8 cellular contexts compared by ENCODE assay signal in the genomic region with DNA sequence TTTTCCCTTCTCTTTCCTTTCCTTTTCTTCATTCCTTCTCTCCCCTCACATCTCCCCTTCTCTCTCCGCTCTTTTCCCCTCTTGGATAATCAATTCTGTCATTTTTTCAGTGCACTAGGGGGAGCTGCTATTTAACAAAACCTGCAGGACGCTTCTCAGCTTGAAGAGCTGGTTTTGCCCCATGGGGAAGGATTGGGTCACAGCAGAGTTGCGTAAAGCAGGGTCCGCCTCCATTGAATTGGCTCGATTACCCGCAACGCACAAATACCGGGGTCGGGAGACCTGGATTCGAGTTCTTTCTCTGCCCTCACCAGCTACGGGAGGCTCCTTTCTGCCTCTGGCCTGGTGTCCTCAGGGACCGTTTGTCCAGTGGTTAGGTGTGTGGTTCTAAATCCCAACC. TPM values are rescaled to one million over a fixed set of nuclear protein-coding genes. Genes with fewer than 3 reads are reported as not detected.
DNase-seq lines count a peak whose midpoint lies in the region; ATAC-seq and TF ChIP-seq lines count a peak whose summit lies in the region.

No MANE protein-coding gene starts in this region.

- no peak overlapping the region for H4K8ac ChIP-seq in H9 (replicated peaks; ENCODE audit: insufficient read length, low read depth, low read length)

- peak overlapping the region; percentile 10 for H3K4me2 ChIP-seq in H9 (ENCODE audit: insufficient read depth, insufficient read length, low read length)

- H3K4ac ChIP-seq in H9 (ENCODE audit: low read depth, low read length), result no peak overlapping the region

- no peaks in the 10 kb centered on the region for H3K27me3 ChIP-seq in H9 (ENCODE audit: insufficient read depth, low read length)
- no peaks in the 10 kb centered on the region for H3K27me3 ChIP-seq in naive thymus-derived CD4-positive, alpha-beta T cell (ENCODE audit: control insufficient read depth in 2 of 2, insufficient read depth in 2 of 2, low read length in 2 of 2)

- no peak overlapping the region for H3K9ac ChIP-seq in H9 (ENCODE audit: extremely low read depth, insufficient read length, low read length)

- H3K36me3 Mint-ChIP-seq in H9 (ENCODE audit: insufficient read depth in 1 of 3, low read depth in 3 of 3), result no peaks in the 10 kb centered on the region
- H3K36me3 Mint-ChIP-seq in T-helper 2 cell treated with Interferon-gamma antibody and Interleukin-4, amounts not matched to agents 5 μg/mL and 100 μg/mL, for 36 hours (ENCODE audit: low read depth), result no peaks in the 10 kb centered on the region
- no peaks in the 10 kb centered on the region for H3K36me3 Mint-ChIP-seq in naive thymus-derived CD4-positive, alpha-beta T cell

- no peaks in the 10 kb centered on the region for H3K79me1 ChIP-seq in H9 (ENCODE audit: insufficient read depth, low read depth, low read length, poor library complexity, severe bottlenecking)

- H4K20me1 ChIP-seq in H9 (ENCODE audit: control insufficient read depth, insufficient read depth, insufficient read length), result no peaks in the 10 kb centered on the region

- H2BK5ac ChIP-seq in H9 (ENCODE audit: insufficient read length, low read length), result no peak overlapping the region

- 100% methylated on average over 1 of the region's 12 CpGs for WGBS in H9 (ENCODE audit: extremely low coverage, insufficient read length, low lambda C conversion rate)

- no peak overlapping the region for H2AK5ac ChIP-seq in H9 (ENCODE audit: insufficient read length, low read length)

- H3K36me3 ChIP-seq in naive thymus-derived CD4-positive, alpha-beta T cell (ENCODE audit: control insufficient read depth in 2 of 3, insufficient read depth in 3 of 3, low read length in 3 of 3), result no peaks in the 10 kb centered on the region

- H4K91ac ChIP-seq in H9 (ENCODE audit: insufficient read length, low read depth, low read length), result no peak overlapping the region

- peak overlapping the region in 1 of 3 experiments; percentile 8; a peak in 1 of 7 replicates for H3K27ac Mint-ChIP-seq in H9
- H3K27ac Mint-ChIP-seq in T-helper 2 cell treated with Interferon-gamma antibody and Interleukin-4, amounts not matched to agents 5 μg/mL and 100 μg/mL, for 36 hours, result no peak overlapping the region
- H3K27ac Mint-ChIP-seq in naive thymus-derived CD4-positive, alpha-beta T cell, result no peak overlapping the region

- no peak overlapping the region for H2BK20ac ChIP-seq in H9 (ENCODE audit: low read depth, low read length, poor library complexity, severe bottlenecking)

- no peak overlapping the region for H2BK12ac ChIP-seq in H9 (ENCODE audit: insufficient read length, low read depth, low read length)

- H3K23ac ChIP-seq in H9 (ENCODE audit: insufficient read length, low read depth, low read length), result no peak overlapping the region

- no peak overlapping the region for H4K5ac ChIP-seq in H9 (ENCODE audit: insufficient read length, low read depth, low read length)

- peaks cover 17 to 21% of the 10 kb centered on the region in 2 experiments for H3K4me1 Mint-ChIP-seq in H9
- H3K4me1 Mint-ChIP-seq in T-helper 2 cell treated with Interferon-gamma antibody and Interleukin-4, amounts not matched to agents 5 μg/mL and 100 μg/mL, for 36 hours (ENCODE audit: low read depth), result no peaks in the 10 kb centered on the region
- peaks cover 0 to 4% (median 0%) of the 10 kb centered on the region in 7 donors for H3K4me1 Mint-ChIP-seq in naive thymus-derived CD4-positive, alpha-beta T cell

- H2AFZ ChIP-seq in H9 (ENCODE audit: low read length), result no peak overlapping the region

- intact Hi-C loops in naive thymus-derived CD4-positive, alpha-beta T cell (cut with micrococcal nuclease), result no loop called here

- H3K14ac ChIP-seq in H9 (ENCODE audit: insufficient read depth, low read length), result no peak overlapping the region

- no peak overlapping the region for H3K4me3 Mint-ChIP-seq in H9
- H3K4me3 Mint-ChIP-seq in T-helper 2 cell treated with Interferon-gamma antibody and Interleukin-4, amounts not matched to agents 5 μg/mL and 100 μg/mL, for 36 hours, result no peak overlapping the region
- no peak overlapping the region for H3K4me3 Mint-ChIP-seq in naive thymus-derived CD4-positive, alpha-beta T cell

- H3K18ac ChIP-seq in H9 (ENCODE audit: insufficient read length, low read depth, low read length), result no peak overlapping the region

- no peak overlapping the region for H2BK15ac ChIP-seq in H9 (ENCODE audit: low read depth, low read length)

- TF ChIP-seq CTCF in H9 (conservative IDR thresholded peaks at IDR 0.05) (peak; percentile 67), epithelial cell of proximal tubule (conservative IDR thresholded peaks at IDR 0.05; ENCODE audit: low read depth, low read length) (peak; percentile 53)

- H3K9me3 ChIP-seq in H9 (ENCODE audit: control insufficient read depth, low read depth, low read length), result no peaks in the 10 kb centered on the region
- H3K9me3 ChIP-seq in naive thymus-derived CD4-positive, alpha-beta T cell (ENCODE audit: control insufficient read depth in 2 of 3, low read length in 3 of 3), result no peaks in the 10 kb centered on the region

- peaks cover 0 to 3% of the 10 kb centered on the region in 2 experiments; a peak in 2 of 5 replicates for H3K9me3 Mint-ChIP-seq in H9
- no peaks in the 10 kb centered on the region for H3K9me3 Mint-ChIP-seq in T-helper 2 cell treated with Interferon-gamma antibody and Interleukin-4, amounts not matched to agents 5 μg/mL and 100 μg/mL, for 36 hours
- peaks cover 0 to 4% (median 0%) of the 10 kb centered on the region in 11 donors for H3K9me3 Mint-ChIP-seq in naive thymus-derived CD4-positive, alpha-beta T cell

- DNase-seq in H9 (peak; percentile 69), NCI-H774 (lab: John Stamatoyannopoulos, UW) (peak; percentile 49), epithelial cell of proximal tubule (ENCODE audit: low read depth) (no peak), pons (ENCODE audit: low spot score) (peak; percentile 34), AML-193 (lab: John Stamatoyannopoulos, UW) (no peak), HEK293T (ENCODE audit: extremely low spot score) (no peak)
- no peak for DNase-seq in T-helper 2 cell treated with Interferon-gamma antibody and Interleukin-4, amounts not matched to agents 5 μg/mL and 100 μg/mL, for 36 hours (ENCODE audit: low spot score)
- no peak for DNase-seq in naive thymus-derived CD4-positive, alpha-beta T cell

- no peak overlapping the region for H3K4me3 ChIP-seq in epithelial cell of proximal tubule (ENCODE audit: low read depth, low read length)
- no peak overlapping the region for H3K4me3 ChIP-seq in naive thymus-derived CD4-positive, alpha-beta T cell (ENCODE audit: low read length)

- H3K27me3 Mint-ChIP-seq in H9 (ENCODE audit: low read depth), result peaks cover 10% of the 10 kb centered on the region
- H3K27me3 Mint-ChIP-seq in T-helper 2 cell treated with Interferon-gamma antibody and Interleukin-4, amounts not matched to agents 5 μg/mL and 100 μg/mL, for 36 hours (ENCODE audit: low read depth), result peaks cover 27% of the 10 kb centered on the region
- peaks cover 27 to 53% (median 37%) of the 10 kb centered on the region in 5 donors for H3K27me3 Mint-ChIP-seq in naive thymus-derived CD4-positive, alpha-beta T cell

- no peak overlapping the region for H3K27ac ChIP-seq in H9 (ENCODE audit: insufficient read length, low read depth, low read length)
- no peak overlapping the region for H3K27ac ChIP-seq in naive thymus-derived CD4-positive, alpha-beta T cell (ENCODE audit: low read depth, low read length)

- no peak overlapping the region for H3K56ac ChIP-seq in H9 (ENCODE audit: insufficient read length, low read depth, low read length)

- H3K4me1 ChIP-seq in H9 (ENCODE audit: insufficient read depth, low read length), result peaks cover 7% of the 10 kb centered on the region; the same call in 1 of the 2 replicates
- H3K4me1 ChIP-seq in naive thymus-derived CD4-positive, alpha-beta T cell (ENCODE audit: control insufficient read depth in 2 of 2, insufficient read depth in 2 of 2, low read length in 2 of 2), result no peaks in the 10 kb centered on the region

- no peaks in the 10 kb centered on the region for H3K23me2 ChIP-seq in H9 (ENCODE audit: insufficient read length, low read depth, low read length, poor library complexity, severe bottlenecking)

- CTCF ChIA-PET in naive thymus-derived CD4-positive, alpha-beta T cell (lab: Charles Lee), result no interaction called here
- CTCF ChIA-PET in HEK293T (lab: Yijun Ruan, JAX), result interaction anchor here (0.7 kb wide), 1 partner anchor 13 kb away, joined by 3 read pairs; no protein-coding TSS in a partner anchor

- ATAC-seq in naive thymus-derived CD4-positive, alpha-beta T cell, result no peak

- H3K79me2 ChIP-seq in H9 (ENCODE audit: insufficient read depth, low read length), result no peaks in the 10 kb centered on the region

- no peak overlapping the region for H2BK120ac ChIP-seq in H9 (ENCODE audit: low read depth, low read length, poor library complexity, severe bottlenecking)

- H3T11ph ChIP-seq in H9 (ENCODE audit: low read length), result no peak overlapping the region

- POLR2A ChIA-PET in naive thymus-derived CD4-positive, alpha-beta T cell (lab: Charles Lee), result no interaction called here
- POLR2A ChIA-PET in HEK293T (lab: Yijun Ruan, JAX), result no interaction called here

TF ChIP-seq in HEK293T, 16 proteins besides CTCF, POLR2A, EP300 and RAD21:
- TF ChIP-seq LEF1 (IDR thresholded peaks at IDR 0.05; ENCODE audit: borderline replicate concordance) (no peak), SUZ12 (IDR thresholded peaks at IDR 0.05) (no peak), BHLHE40 (IDR thresholded peaks at IDR 0.05; ENCODE audit: borderline replicate concordance) (no peak)

RNA-seq across cellular contexts. Expression of gene CHGA, which starts 42.1 kb away (rescaled TPM):
- total RNA-seq in H9 (2021) (6.7 and 7.8 TPM in 2 replicates), epithelial cell of proximal tubule (not detected in 2 replicates)
- not detected for total RNA-seq in naive thymus-derived CD4-positive, alpha-beta T cell
- not detected for polyA plus RNA-seq in naive thymus-derived CD4-positive, alpha-beta T cell

Comparison
In these comparisons a context has a peak if more than half of its experiments do, and no peak if none do; other contexts are left out.
1. DNase-seq: peak in H9 (single experiment), NCI-H774 (single experiment) and pons (single experiment); none in epithelial cell of proximal tubule (single experiment), T-helper 2 cell treated with Interferon-gamma antibody and Interleukin-4, amounts not matched to agents 5 μg/mL and 100 μg/mL, for 36 hours (single experiment), naive thymus-derived CD4-positive, alpha-beta T cell (0 of 9), AML-193 (0 of 2) and HEK293T (single experiment).